In genomic region chr2:149782566-149782965, GRCh38 we compare ENCODE assay signal across 17 cellular contexts.
A peak's percentile ranks its signal among the peaks of the same experiment; 100 is the strongest.
DNase-seq lines count a peak whose midpoint lies in the region; TF ChIP-seq lines count a peak whose summit lies in the region.
"Had no signal": no experiment of that assay in that cellular context is flagged by ENCODE, and none has a peak within 500 bp of the region (broad histone marks: within the 10 kb centered on the region; RNA-seq: fewer than 3 reads in every experiment).

No MANE protein-coding gene starts in this region.

- no peaks in the 10 kb centered on the region; the same call in 1 of the 2 replicates for H3K27me3 Mint-ChIP-seq in HFFc6 (ENCODE audit: insufficient read depth)
- H3K27me3 Mint-ChIP-seq: B cell; CD4-positive, CD25-positive, alpha-beta regulatory T cell; IgD-negative memory B cell had no signal

- TF ChIP-seq CTCF in epithelial cell of esophagus (IDR thresholded peaks at IDR 0.05; ENCODE audit: insufficient read depth, low read depth, low read length, missing control alignments) (no peak), foreskin fibroblast (IDR thresholded peaks at IDR 0.05; ENCODE audit: low read depth, low read length) (no peak), HFFc6 (IDR thresholded peaks at IDR 0.05) (no peak)

- H3K4me1 Mint-ChIP-seq in HFFc6 (ENCODE audit: low read depth), result peaks cover 21% of the 10 kb centered on the region
- H3K4me1 Mint-ChIP-seq: B cell; CD4-positive, CD25-positive, alpha-beta regulatory T cell; IgD-negative memory B cell had no signal

- no peak overlapping the region for H3K27ac Mint-ChIP-seq in HFFc6
- H3K27ac Mint-ChIP-seq: B cell; CD4-positive, CD25-positive, alpha-beta regulatory T cell; IgD-negative memory B cell had no signal

- H3K4me3 ChIP-seq in epithelial cell of esophagus (ENCODE audit: low read length) (no peak overlapping the region), foreskin fibroblast (ENCODE audit: low read depth in 1 of 2, low read length in 2 of 2) (no peak overlapping the region)
- H3K4me3 ChIP-seq: A549 had no signal

- H3K4me3 Mint-ChIP-seq in HFFc6, result no peak overlapping the region
- H3K4me3 Mint-ChIP-seq: B cell; CD4-positive, CD25-positive, alpha-beta regulatory T cell; IgD-negative memory B cell had no signal

- DNase-seq in HCEC 1CT (peak; percentile 20), epithelial cell of esophagus (ENCODE audit: low read depth) (peak; percentile 39), foreskin fibroblast (peak; percentile 27 to 52), HFFc6 (no peak), germinal center (ENCODE audit: low spot score) (no peak)
- DNase-seq in stimulated activated CD4-positive, alpha-beta T cell treated with anti-CD3 and anti-CD28 coated beads, Interleukin-12 subunit alpha, Interleukin-12 subunit beta, amount 100 ng/mL, for 4 hours, result no peak
- no peak for DNase-seq in activated CD4-positive, CD25-positive, alpha-beta regulatory T cell (lab: John Stamatoyannopoulos, UW)
- DNase-seq: CD4-positive, CD25-positive, alpha-beta regulatory T cell; H7; NCI-H1105; NCI-H2081; NCI-H2171; NCI-H82; SIG-M5 had no signal

- no peaks in the 10 kb centered on the region for H3K9me3 Mint-ChIP-seq in HFFc6

- H3K36me3 Mint-ChIP-seq in HFFc6 (ENCODE audit: low read depth), result peaks cover 4% of the 10 kb centered on the region; the same call in 1 of the 2 replicates
- H3K36me3 Mint-ChIP-seq: CD4-positive, CD25-positive, alpha-beta regulatory T cell; IgD-negative memory B cell had no signal

Comparison
In these comparisons a context has a peak if more than half of its experiments do, and no peak if none do; other contexts are left out.
1. DNase-seq: peak in HCEC 1CT (single experiment), epithelial cell of esophagus (single experiment) and foreskin fibroblast (2 of 2); none in HFFc6 (single experiment), germinal center (single experiment), stimulated activated CD4-positive, alpha-beta T cell treated with anti-CD3 and anti-CD28 coated beads, Interleukin-12 subunit alpha, Interleukin-12 subunit beta, amount 100 ng/mL, for 4 hours (single experiment) and activated CD4-positive, CD25-positive, alpha-beta regulatory T cell (0 of 4).